11 cellular contexts compared by ENCODE assay signal in genomic region chr6:169420912-169421543, GRCh38.
DNase-seq lines count a peak whose midpoint lies in the region; ATAC-seq, FAIRE-seq and TF ChIP-seq lines count a peak whose summit lies in the region.
"Had no signal": no experiment of that assay in that cellular context is flagged by ENCODE, and none has a peak within 500 bp of the region (broad histone marks: within the 10 kb centered on the region; RNA-seq: fewer than 3 reads in every experiment).

No MANE protein-coding gene starts in this region.

- H3K27me3 ChIP-seq in H1 (replicated peaks in 1 of 4; ENCODE audit: control insufficient read depth in 3 of 4, extremely low read depth in 1 of 4, insufficient read depth in 3 of 4, low read length in 3 of 4) = no peaks in the 10 kb centered on the region

- H4K20me1 ChIP-seq in H1 (replicated peaks in 1 of 2; ENCODE audit: control insufficient read depth in 1 of 2, insufficient read depth in 2 of 2, low read length in 2 of 2) = no peaks in the 10 kb centered on the region

- TF ChIP-seq POLR2A in H1 (IDR thresholded peaks at IDR 0.05; ENCODE audit: control extremely low read depth in 1 of 2, low read depth in 2 of 2, low read length in 2 of 2) = no peak

- H3K56ac ChIP-seq in H1 (replicated peaks; ENCODE audit: insufficient read length, low read depth, low read length) = no peak overlapping the region

- DNase-seq in NCI-H748 (lab: John Stamatoyannopoulos, UW; ENCODE audit: unreplicated experiment) (peak; percentile 31), NCI-H748 treated with DMSO at 0.1 percent for 48 hours (lab: John Stamatoyannopoulos, UW) (no peak), NCI-H460 (ENCODE audit: extremely low read depth, low read depth) (peak; percentile 24), H1 (ENCODE audit: low read depth in 1 of 2, low spot score in 2 of 2) (no peak), renal cortical epithelial cell (ENCODE audit: low read depth) (peak; percentile 51), NCI-H1092 (lab: John Stamatoyannopoulos, UW) (no peak)
- no peak for DNase-seq in activated CD4-positive, CD25-positive, alpha-beta regulatory T cell (lab: John Stamatoyannopoulos, UW)
- DNase-seq: NCI-H446 had no signal

- no peak for TF ChIP-seq EP300 in H1 (IDR thresholded peaks at IDR 0.05; ENCODE audit: borderline replicate concordance in 1 of 2, low read depth in 2 of 2, low read length in 2 of 2)

- H3K27ac ChIP-seq in H1 (ENCODE audit: low read depth, low read length) = no peak overlapping the region
- H3K27ac ChIP-seq: epithelial cell of prostate had no signal

- H2BK120ac ChIP-seq in H1 (replicated peaks; ENCODE audit: low read depth, low read length) = no peak overlapping the region

- H4K5ac ChIP-seq in H1 (ENCODE audit: insufficient read length, low read depth, low read length) = no peak overlapping the region

- H2AK5ac ChIP-seq in H1 (ENCODE audit: low read depth, low read length) = no peak overlapping the region

- H3K14ac ChIP-seq in H1 (ENCODE audit: insufficient read length) = no peak overlapping the region

- POLR2A ChIA-PET in H1 (lab: Charles Lee; ENCODE audit: partially characterized antibody) = no interaction called here

- no peak for ATAC-seq in GM19035 (IDR thresholded peaks at IDR 0.05; ENCODE audit: unreplicated experiment)
- ATAC-seq: naive thymus-derived CD4-positive, alpha-beta T cell had no signal

- H3K18ac ChIP-seq in H1 (ENCODE audit: extremely low read depth, low read length) = no peak overlapping the region; the same call in 1 of the 2 replicates

- no peak overlapping the region for H3K23ac ChIP-seq in H1 (ENCODE audit: insufficient read length)

- peak overlapping the region; percentile 52 for H4K91ac ChIP-seq in H1 (replicated peaks; ENCODE audit: insufficient read length, low read length)

- H4K8ac ChIP-seq in H1 (ENCODE audit: extremely low read depth, insufficient read depth, low read length) = no peak overlapping the region

- no peak overlapping the region for H3K4me2 ChIP-seq in H1 (ENCODE audit: insufficient read depth in 1 of 2, low read depth in 2 of 2, low read length in 2 of 2)

- H3K9me3 ChIP-seq in H1 (ENCODE audit: insufficient read depth in 2 of 2, low read depth in 1 of 2, low read length in 1 of 2) = peaks cover 0 to 14% of the 10 kb centered on the region in 2 experiments; a peak in 1 of 4 replicates

- no peak overlapping the region for H2BK20ac ChIP-seq in H1 (ENCODE audit: low read length)

- H2BK12ac ChIP-seq in H1 (ENCODE audit: low read depth, low read length) = no peak overlapping the region

- no peak overlapping the region for H2BK5ac ChIP-seq in H1 (ENCODE audit: low read depth, low read length)

- H3K4me3 ChIP-seq in H1 (ENCODE audit: extremely low read depth in 1 of 4, insufficient read depth in 2 of 4, low read depth in 3 of 4, low read length in 4 of 4) = no peak overlapping the region

- 87% methylated on average over 15 of the region's 15 CpGs; no CpG with 5 or more reads in 1 of the 2 experiments for WGBS in H1 (ENCODE audit: extremely low coverage in 1 of 2, insufficient coverage in 1 of 2, insufficient read length in 1 of 2, insufficient replicate concordance in 2 of 2, low coverage in 1 of 2, low lambda C conversion rate in 2 of 2, missing lambda C conversion rate in 1 of 2), 2 experiments

- H2AFZ ChIP-seq in H1 (ENCODE audit: low read length) = no peak overlapping the region

- H3K79me2 ChIP-seq in H1 (ENCODE audit: control insufficient read depth in 1 of 2, insufficient read depth in 2 of 2, low read length in 2 of 2) = no peaks in the 10 kb centered on the region

- H3K23me2 ChIP-seq in H1 (ENCODE audit: low read depth, low read length) = no peaks in the 10 kb centered on the region

- no peak overlapping the region for H2BK15ac ChIP-seq in H1 (ENCODE audit: low read length)

- peak; percentile 32 to 54 (median 45); a peak in 3 of 4 replicates for TF ChIP-seq CTCF in H1 (IDR thresholded peaks at IDR 0.05; ENCODE audit: control extremely low read depth in 1 of 3, insufficient read depth in 1 of 3, low read depth in 1 of 3, low read length in 3 of 3)

- no peak for FAIRE-seq in H1 (lab: Jason Lieb, UNC)

- H3K36me3 ChIP-seq in H1 (ENCODE audit: control insufficient read depth in 2 of 4, insufficient read depth in 4 of 4, low read length in 3 of 4) = no peaks in the 10 kb centered on the region

- TF ChIP-seq RAD21 in H1 (IDR thresholded peaks at IDR 0.05 in 1 of 2, conservative IDR thresholded peaks at IDR 0.05 in 1 of 2; ENCODE audit: low read depth in 2 of 2, low read length in 2 of 2) = peak; percentile 12 to 49; a peak in 3 of 4 replicates

- no peaks in the 10 kb centered on the region for H3K79me1 ChIP-seq in H1 (ENCODE audit: low read depth, low read length)

- no peaks in the 10 kb centered on the region for H3K4me1 ChIP-seq in H1 (replicated peaks in 1 of 4; ENCODE audit: control insufficient read depth in 3 of 4, insufficient read depth in 4 of 4, low read length in 3 of 4)

- no peak overlapping the region for H3K4ac ChIP-seq in H1 (replicated peaks; ENCODE audit: insufficient read length, low read depth, low read length)

- CTCF ChIA-PET in H1 (lab: Charles Lee; ENCODE audit: partially characterized antibody) = interaction anchor here (0.5 to 2.3 kb wide), 11 partner anchors 10 to 461 kb away, joined by 3 to 12 read pairs (median 3); no protein-coding TSS in a partner anchor

- no peak overlapping the region for H3K9ac ChIP-seq in H1 (replicated peaks in 1 of 4; ENCODE audit: extremely low read depth in 1 of 4, low read depth in 3 of 4, low read length in 3 of 4)

TF ChIP-seq in H1, 55 proteins besides CTCF, POLR2A, EP300 and RAD21:
- no peak for TF ChIP-seq POLR2AphosphoS5 (IDR thresholded peaks at IDR 0.05; ENCODE audit: low read depth, low read length)
- TF ChIP-seq EGR1 (IDR thresholded peaks at IDR 0.05; ENCODE audit: borderline replicate concordance, low read depth, low read length) = no peak
- TF ChIP-seq KDM5A (IDR thresholded peaks at IDR 0.05; ENCODE audit: low read length) = no peak
- TF ChIP-seq MAX (IDR thresholded peaks at IDR 0.05) = no peak

Comparison
In these comparisons a context has a peak if more than half of its experiments do, and no peak if none do; other contexts are left out.
1. DNase-seq: peak in NCI-H748 (single experiment), NCI-H460 (single experiment) and renal cortical epithelial cell (single experiment); none in NCI-H748 treated with DMSO at 0.1 percent for 48 hours (single experiment), H1 (0 of 2), activated CD4-positive, CD25-positive, alpha-beta regulatory T cell (0 of 4) and NCI-H1092 (single experiment).